In the genomic region with DNA sequence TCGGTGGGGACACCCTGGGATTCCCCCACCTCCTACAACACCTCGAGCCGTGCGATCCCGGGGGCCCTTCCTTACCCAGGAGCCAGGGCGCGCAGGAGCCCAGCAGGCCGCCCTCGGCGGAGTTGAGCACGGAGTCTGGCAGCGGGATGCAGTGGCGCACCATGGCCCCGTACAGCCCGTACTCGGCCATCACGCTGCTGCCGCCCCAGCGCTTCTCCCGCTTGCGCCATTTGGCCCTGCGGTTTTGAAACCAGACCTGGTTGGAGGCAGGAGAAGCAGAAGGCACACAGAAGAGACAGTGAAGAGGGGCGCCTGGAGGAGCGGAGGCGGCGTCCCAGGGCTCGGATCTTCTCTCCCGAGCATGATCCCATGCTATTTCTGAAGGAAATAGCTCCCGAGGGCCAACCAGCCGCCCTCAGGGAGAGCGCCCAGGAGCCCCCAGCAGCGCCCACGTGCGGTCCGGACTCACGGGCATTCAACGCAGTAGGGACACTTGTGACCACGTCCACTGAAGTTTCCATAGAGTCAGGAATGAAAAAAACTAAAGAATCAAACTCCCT, we compare ENCODE assay signal across 1 cellular context.
TF ChIP-seq lines count a peak whose summit lies in the region.

No MANE protein-coding gene starts in this region.

TF ChIP-seq in HepG2, 621 proteins besides CTCF, POLR2A, EP300 and RAD21 (continues in another document):
- TF ChIP-seq KMT2A (CRISPR knock-in tag; IDR thresholded peaks at IDR 0.05) (peak; percentile 62; the same call in 1 of the 2 replicates), ZNF224 (CRISPR knock-in tag; IDR thresholded peaks at IDR 0.05) (no peak), LBX2 (CRISPR knock-in tag; IDR thresholded peaks at IDR 0.05; ENCODE audit: borderline replicate concordance) (no peak), KDM5B (CRISPR knock-in tag; IDR thresholded peaks at IDR 0.05; ENCODE audit: borderline replicate concordance) (peak; percentile 68; the same call in 1 of the 2 replicates), ZNF768 (CRISPR knock-in tag; IDR thresholded peaks at IDR 0.05) (peak; percentile 62; the same call in 1 of the 2 replicates), BCL3 (CRISPR knock-in tag; IDR thresholded peaks at IDR 0.05) (0 out of 2 replicates have a peak, but pooled peaks have one; percentile 22), ZNF451 (CRISPR knock-in tag; IDR thresholded peaks at IDR 0.05) (peak; percentile 73; the same call in 1 of the 2 replicates), ZNF557 (CRISPR knock-in tag; IDR thresholded peaks at IDR 0.05) (0 out of 2 replicates have a peak, but pooled peaks have one; percentile 14), SAP130 (CRISPR knock-in tag; IDR thresholded peaks at IDR 0.05; ENCODE audit: low read depth) (peak; percentile 15; the same call in 1 of the 2 replicates), TCF7L2 (IDR thresholded peaks at IDR 0.05; ENCODE audit: low read depth, low read length) (no peak), ZNF800 (CRISPR knock-in tag; IDR thresholded peaks at IDR 0.05) (peak; percentile 98), ZNF3 (CRISPR knock-in tag; IDR thresholded peaks at IDR 0.05) (no peak), ZFY (CRISPR knock-in tag; IDR thresholded peaks at IDR 0.05) (peak; percentile 49), HDAC1 (CRISPR knock-in tag; IDR thresholded peaks at IDR 0.05) (peak; percentile 7; the same call in 1 of the 2 replicates), ZNF777 (CRISPR knock-in tag; IDR thresholded peaks at IDR 0.05) (peak; percentile 56), ZNF124 (CRISPR knock-in tag; IDR thresholded peaks at IDR 0.05) (0 out of 2 replicates have a peak, but pooled peaks have one; percentile 34), ZNF264 (CRISPR knock-in tag; IDR thresholded peaks at IDR 0.05) (no peak), MYC (CRISPR knock-in tag; IDR thresholded peaks at IDR 0.05; ENCODE audit: borderline replicate concordance) (peak; percentile 51; the same call in 1 of the 2 replicates), SAFB2 (CRISPR knock-in tag; IDR thresholded peaks at IDR 0.05; ENCODE audit: borderline replicate concordance, low read depth) (peak; percentile 66; the same call in 1 of the 2 replicates), HNRNPLL (IDR thresholded peaks at IDR 0.05; ENCODE audit: low read depth, low read length, poor library complexity, severe bottlenecking) (peak; percentile 90), SPEN (CRISPR knock-in tag; IDR thresholded peaks at IDR 0.05; ENCODE audit: low read depth) (peak; percentile 50; the same call in 1 of the 2 replicates), ZNF414 (CRISPR knock-in tag; IDR thresholded peaks at IDR 0.05) (0 out of 2 replicates have a peak, but pooled peaks have one; percentile 48), ZNF776 (CRISPR knock-in tag; IDR thresholded peaks at IDR 0.05) (no peak), ZNF253 (CRISPR knock-in tag; IDR thresholded peaks at IDR 0.05; ENCODE audit: borderline replicate concordance) (peak; percentile 76; the same call in 1 of the 2 replicates), ZNF552 (CRISPR knock-in tag; IDR thresholded peaks at IDR 0.05; ENCODE audit: borderline replicate concordance) (0 out of 2 replicates have a peak, but pooled peaks have one; percentile 43), GATAD2A (CRISPR knock-in tag; IDR thresholded peaks at IDR 0.05) (peak; percentile 28; the same call in 1 of the 2 replicates), CEBPG (CRISPR knock-in tag; IDR thresholded peaks at IDR 0.05) (peak; percentile 87), ZNF501 (CRISPR knock-in tag; IDR thresholded peaks at IDR 0.05) (peak; percentile 67), HNRNPH1 (optimal IDR thresholded peaks at IDR 0.05; ENCODE audit: low read depth, low read length) (no peak), ZNF605 (CRISPR knock-in tag; IDR thresholded peaks at IDR 0.05) (no peak), NPAS2 (CRISPR knock-in tag; IDR thresholded peaks at IDR 0.05; ENCODE audit: borderline replicate concordance) (no peak), CBFB (CRISPR knock-in tag; IDR thresholded peaks at IDR 0.05) (peak; percentile 54; the same call in 1 of the 2 replicates), ZSCAN31 (CRISPR knock-in tag; IDR thresholded peaks at IDR 0.05; ENCODE audit: low read depth) (no peak), KDM4B (CRISPR knock-in tag; IDR thresholded peaks at IDR 0.05) (no peak), PHF5A (CRISPR knock-in tag; IDR thresholded peaks at IDR 0.05; ENCODE audit: low read depth, unreplicated experiment) (no peak), SIX1 (CRISPR knock-in tag; IDR thresholded peaks at IDR 0.05; ENCODE audit: borderline replicate concordance) (no peak), HNF1B (CRISPR knock-in tag; IDR thresholded peaks at IDR 0.05) (0 out of 2 replicates have a peak, but pooled peaks have one; percentile 40), RBM39 (IDR thresholded peaks at IDR 0.05; ENCODE audit: low read depth, low read length, poor library complexity, severe bottlenecking) (peak; percentile 54), ZFP1 (CRISPR knock-in tag; IDR thresholded peaks at IDR 0.05) (no peak), NR2C2 (CRISPR knock-in tag; IDR thresholded peaks at IDR 0.05; ENCODE audit: borderline replicate concordance) (0 out of 2 replicates have a peak, but pooled peaks have one; percentile 22)
- TF ChIP-seq, protein P1, sequence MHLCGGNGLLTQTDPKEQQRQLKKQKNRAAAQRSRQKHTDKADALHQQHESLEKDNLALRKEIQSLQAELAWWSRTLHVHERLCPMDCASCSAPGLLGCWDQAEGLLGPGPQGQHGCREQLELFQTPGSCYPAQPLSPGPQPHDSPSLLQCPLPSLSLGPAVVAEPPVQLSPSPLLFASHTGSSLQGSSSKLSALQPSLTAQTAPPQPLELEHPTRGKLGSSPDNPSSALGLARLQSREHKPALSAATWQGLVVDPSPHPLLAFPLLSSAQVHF (CRISPR knock-in tag; IDR thresholded peaks at IDR 0.05), result no peak
- TF ChIP-seq, protein P2, sequence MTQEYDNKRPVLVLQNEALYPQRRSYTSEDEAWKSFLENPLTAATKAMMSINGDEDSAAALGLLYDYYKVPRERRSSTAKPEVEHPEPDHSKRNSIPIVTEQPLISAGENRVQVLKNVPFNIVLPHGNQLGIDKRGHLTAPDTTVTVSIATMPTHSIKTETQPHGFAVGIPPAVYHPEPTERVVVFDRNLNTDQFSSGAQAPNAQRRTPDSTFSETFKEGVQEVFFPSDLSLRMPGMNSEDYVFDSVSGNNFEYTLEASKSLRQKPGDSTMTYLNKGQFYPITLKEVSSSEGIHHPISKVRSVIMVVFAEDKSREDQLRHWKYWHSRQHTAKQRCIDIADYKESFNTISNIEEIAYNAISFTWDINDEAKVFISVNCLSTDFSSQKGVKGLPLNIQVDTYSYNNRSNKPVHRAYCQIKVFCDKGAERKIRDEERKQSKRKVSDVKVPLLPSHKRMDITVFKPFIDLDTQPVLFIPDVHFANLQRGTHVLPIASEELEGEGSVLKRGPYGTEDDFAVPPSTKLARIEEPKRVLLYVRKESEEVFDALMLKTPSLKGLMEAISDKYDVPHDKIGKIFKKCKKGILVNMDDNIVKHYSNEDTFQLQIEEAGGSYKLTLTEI (CRISPR knock-in tag; conservative IDR thresholded peaks at IDR 0.05), result no peak
- TF ChIP-seq, protein P3, sequence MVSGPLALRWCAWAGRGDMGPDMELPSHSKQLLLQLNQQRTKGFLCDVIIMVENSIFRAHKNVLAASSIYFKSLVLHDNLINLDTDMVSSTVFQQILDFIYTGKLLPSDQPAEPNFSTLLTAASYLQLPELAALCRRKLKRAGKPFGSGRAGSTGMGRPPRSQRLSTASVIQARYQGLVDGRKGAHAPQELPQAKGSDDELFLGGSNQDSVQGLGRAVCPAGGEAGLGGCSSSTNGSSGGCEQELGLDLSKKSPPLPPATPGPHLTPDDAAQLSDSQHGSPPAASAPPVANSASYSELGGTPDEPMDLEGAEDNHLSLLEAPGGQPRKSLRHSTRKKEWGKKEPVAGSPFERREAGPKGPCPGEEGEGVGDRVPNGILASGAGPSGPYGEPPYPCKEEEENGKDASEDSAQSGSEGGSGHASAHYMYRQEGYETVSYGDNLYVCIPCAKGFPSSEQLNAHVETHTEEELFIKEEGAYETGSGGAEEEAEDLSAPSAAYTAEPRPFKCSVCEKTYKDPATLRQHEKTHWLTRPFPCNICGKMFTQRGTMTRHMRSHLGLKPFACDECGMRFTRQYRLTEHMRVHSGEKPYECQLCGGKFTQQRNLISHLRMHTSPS (CRISPR knock-in tag; IDR thresholded peaks at IDR 0.05; ENCODE audit: low read depth), result 0 out of 2 replicates have a peak, but pooled peaks have one; percentile 22
- TF ChIP-seq, protein P4, sequence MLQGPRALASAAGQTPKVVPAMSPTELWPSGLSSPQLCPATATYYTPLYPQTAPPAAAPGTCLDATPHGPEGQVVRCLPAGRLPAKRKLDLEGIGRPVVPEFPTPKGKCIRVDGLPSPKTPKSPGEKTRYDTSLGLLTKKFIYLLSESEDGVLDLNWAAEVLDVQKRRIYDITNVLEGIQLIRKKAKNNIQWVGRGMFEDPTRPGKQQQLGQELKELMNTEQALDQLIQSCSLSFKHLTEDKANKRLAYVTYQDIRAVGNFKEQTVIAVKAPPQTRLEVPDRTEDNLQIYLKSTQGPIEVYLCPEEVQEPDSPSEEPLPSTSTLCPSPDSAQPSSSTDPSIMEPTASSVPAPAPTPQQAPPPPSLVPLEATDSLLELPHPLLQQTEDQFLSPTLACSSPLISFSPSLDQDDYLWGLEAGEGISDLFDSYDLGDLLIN (CRISPR knock-in tag; IDR thresholded peaks at IDR 0.05; ENCODE audit: borderline replicate concordance), result no peak
- TF ChIP-seq, protein P5, sequence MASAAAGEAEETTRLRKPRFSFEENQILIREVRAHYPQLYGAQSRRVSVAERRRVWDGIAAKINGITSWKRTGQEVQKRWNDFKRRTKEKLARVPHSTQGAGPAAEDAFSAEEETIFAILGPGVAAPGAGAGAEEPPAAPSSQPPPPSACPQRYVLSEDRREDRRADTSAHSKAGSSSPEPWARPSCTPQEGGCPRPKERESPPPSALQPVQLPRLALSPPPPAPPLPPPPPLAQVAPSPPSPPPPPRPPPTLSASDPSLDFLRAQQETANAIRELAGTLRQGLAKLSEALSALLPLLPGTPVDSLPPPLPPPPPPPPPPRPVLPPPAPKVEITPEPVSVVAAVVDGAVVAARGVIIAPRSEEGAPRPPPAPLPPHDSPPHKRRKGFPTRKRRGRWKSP (CRISPR knock-in tag; IDR thresholded peaks at IDR 0.05), result peak; percentile 59; the same call in 1 of the 2 replicates
- TF ChIP-seq, protein P6, sequence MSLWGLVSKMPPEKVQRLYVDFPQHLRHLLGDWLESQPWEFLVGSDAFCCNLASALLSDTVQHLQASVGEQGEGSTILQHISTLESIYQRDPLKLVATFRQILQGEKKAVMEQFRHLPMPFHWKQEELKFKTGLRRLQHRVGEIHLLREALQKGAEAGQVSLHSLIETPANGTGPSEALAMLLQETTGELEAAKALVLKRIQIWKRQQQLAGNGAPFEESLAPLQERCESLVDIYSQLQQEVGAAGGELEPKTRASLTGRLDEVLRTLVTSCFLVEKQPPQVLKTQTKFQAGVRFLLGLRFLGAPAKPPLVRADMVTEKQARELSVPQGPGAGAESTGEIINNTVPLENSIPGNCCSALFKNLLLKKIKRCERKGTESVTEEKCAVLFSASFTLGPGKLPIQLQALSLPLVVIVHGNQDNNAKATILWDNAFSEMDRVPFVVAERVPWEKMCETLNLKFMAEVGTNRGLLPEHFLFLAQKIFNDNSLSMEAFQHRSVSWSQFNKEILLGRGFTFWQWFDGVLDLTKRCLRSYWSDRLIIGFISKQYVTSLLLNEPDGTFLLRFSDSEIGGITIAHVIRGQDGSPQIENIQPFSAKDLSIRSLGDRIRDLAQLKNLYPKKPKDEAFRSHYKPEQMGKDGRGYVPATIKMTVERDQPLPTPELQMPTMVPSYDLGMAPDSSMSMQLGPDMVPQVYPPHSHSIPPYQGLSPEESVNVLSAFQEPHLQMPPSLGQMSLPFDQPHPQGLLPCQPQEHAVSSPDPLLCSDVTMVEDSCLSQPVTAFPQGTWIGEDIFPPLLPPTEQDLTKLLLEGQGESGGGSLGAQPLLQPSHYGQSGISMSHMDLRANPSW (CRISPR knock-in tag; IDR thresholded peaks at IDR 0.05; ENCODE audit: borderline replicate concordance), result no peak
